Comparison of ENCODE assay signal across 8 cellular contexts in the genomic region with DNA sequence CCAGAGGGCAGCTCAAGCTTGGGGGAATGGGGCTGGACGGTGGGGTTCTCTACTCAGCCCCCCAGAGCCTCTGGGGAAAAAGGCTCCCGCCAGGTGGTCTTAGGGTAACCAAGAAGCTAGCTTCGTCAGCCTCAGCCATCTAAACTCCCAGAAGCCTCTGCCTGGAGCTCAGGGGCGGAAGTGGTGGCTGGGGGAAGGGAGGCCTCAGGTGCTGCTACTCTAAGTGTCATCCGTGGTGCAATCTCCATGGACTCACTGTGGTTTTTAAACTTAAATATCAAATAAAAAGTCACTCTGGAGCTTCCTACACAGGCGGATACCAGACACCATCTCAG. TPM values are rescaled to one million over a fixed set of nuclear protein-coding genes. Genes with fewer than 3 reads are reported as not detected.
DNase-seq lines count a peak whose midpoint lies in the region; ATAC-seq and TF ChIP-seq lines count a peak whose summit lies in the region.

No MANE protein-coding gene starts in this region.

- H3K4me2 ChIP-seq in OCI-LY1 (ENCODE audit: low read length): peak overlapping the region; percentile 85

- H3K27me3 ChIP-seq in OCI-LY1 (ENCODE audit: insufficient read depth, low read length): no peaks in the 10 kb centered on the region

- intact Hi-C loops in natural killer cell (cut with micrococcal nuclease): loop anchor here (2.0 kb wide), 1 partner anchor 13 kb away; no protein-coding TSS in a partner anchor

- H3K4me3 Mint-ChIP-seq in natural killer cell: peak overlapping the region; percentile 95

- no peaks in the 10 kb centered on the region for H3K9me2 ChIP-seq in OCI-LY1 (ENCODE audit: low read depth, low read length)

- H3K36me3 ChIP-seq in OCI-LY1 (ENCODE audit: insufficient read depth, low read length): peaks cover 48% of the 10 kb centered on the region

- POLR2A ChIA-PET in RWPE1 (lab: Yijun Ruan, JAX; ENCODE audit: low non-redundant PET): no interaction called here

- H2AFZ ChIP-seq in OCI-LY1 (ENCODE audit: low read length): no peak overlapping the region

- peak overlapping the region; percentile 88 for H3K27ac ChIP-seq in OCI-LY1 (ENCODE audit: low read depth, low read length, poor library complexity, severe bottlenecking)
- H3K27ac ChIP-seq in RWPE1: no peak overlapping the region

- DNase-seq in activated naive CD4-positive, alpha-beta T cell treated with Interleukin-2 at 50 U/mL for 16 hours: peak; percentile 73
- DNase-seq in natural killer cell (peak; percentile 58), dermis blood vessel endothelial cell (no peak), H4 (ENCODE audit: low spot score) (no peak), RWPE1 (ENCODE audit: low spot score) (no peak)

- H3K9me3 Mint-ChIP-seq in natural killer cell: peaks cover 0 to 5% of the 10 kb centered on the region in 2 donors

- no peak for TF ChIP-seq CTCF in OCI-LY1 (IDR thresholded peaks at IDR 0.05; ENCODE audit: low read length)
- TF ChIP-seq CTCF in natural killer cell (IDR thresholded peaks at IDR 0.05): no peak
- TF ChIP-seq CTCF in RWPE1 (conservative IDR thresholded peaks at IDR 0.05; ENCODE audit: low read depth): no peak

- no peaks in the 10 kb centered on the region for H3K27me3 Mint-ChIP-seq in natural killer cell (ENCODE audit: low read depth in 2 of 2)

- H3K4me1 Mint-ChIP-seq in natural killer cell: peaks cover 60 to 64% of the 10 kb centered on the region in 2 donors

- ATAC-seq in GM18498 (IDR thresholded peaks at IDR 0.05; ENCODE audit: unreplicated experiment) (peak; percentile 69), HG02678 (IDR thresholded peaks at IDR 0.05; ENCODE audit: unreplicated experiment) (peak; percentile 61), natural killer cell (peak; percentile 67 to 73 (median 72))

- H3K4me3 ChIP-seq in OCI-LY1 (ENCODE audit: low read depth, low read length, poor library complexity, severe bottlenecking): peak overlapping the region; percentile 74

- peak overlapping the region; percentile 94 for H3K9ac ChIP-seq in OCI-LY1 (ENCODE audit: low read length)

- H3K27ac Mint-ChIP-seq in natural killer cell: peak overlapping the region; percentile 91 to 94

- no peaks in the 10 kb centered on the region for H3F3A ChIP-seq in OCI-LY1 (ENCODE audit: insufficient read depth, low read length)

- H3K9me3 ChIP-seq in OCI-LY1 (ENCODE audit: low read length): peaks cover 13% of the 10 kb centered on the region

- H3K79me2 ChIP-seq in OCI-LY1 (ENCODE audit: insufficient read depth, low read length): peaks cover 49% of the 10 kb centered on the region

- CTCF ChIA-PET in RWPE1 (lab: Yijun Ruan, JAX): no interaction called here

- H3K4me1 ChIP-seq in OCI-LY1 (ENCODE audit: insufficient read depth, low read length, severe bottlenecking): peaks cover 16% of the 10 kb centered on the region

- H4K20me1 ChIP-seq in OCI-LY1 (ENCODE audit: insufficient read depth, low read length): no peaks in the 10 kb centered on the region

- no peaks in the 10 kb centered on the region for H3K36me3 Mint-ChIP-seq in natural killer cell

RNA-seq across cellular contexts. Expression of a gene that starts 0.7 kb away (rescaled TPM):
- total RNA-seq in natural killer cell (100 to 1,000 TPM; 317 to 361 (median 320) TPM), dermis blood vessel endothelial cell (0.17 and 0.28 TPM in 2 replicates)
- 1.0 and 1.4 TPM in 2 replicates for total RNA-seq in H4 (2014; rRNA removed; shearing (Covaris generic))

RNA-seq across cellular contexts. Expression of a gene that starts 54.2 kb away (rescaled TPM):
- 10 to 100 TPM in 2 of 3 donors, 1 to 10 TPM in 1; 6.5 to 19.1 (median 10.2) TPM for total RNA-seq in natural killer cell
- total RNA-seq in dermis blood vessel endothelial cell: 10.9 and 27.5 TPM in 2 replicates
- 33.0 and 34.1 TPM in 2 replicates for total RNA-seq in H4 (2014; rRNA removed; shearing (Covaris generic))

Comparison
In these comparisons a context has a peak if more than half of its experiments do, and no peak if none do; other contexts are left out.
1. DNase-seq: peak in activated naive CD4-positive, alpha-beta T cell treated with Interleukin-2 at 50 U/mL for 16 hours (single experiment) and natural killer cell (single experiment); none in dermis blood vessel endothelial cell (single experiment), H4 (single experiment) and RWPE1 (single experiment).
2. RNA of a gene that starts 0.7 kb away (total RNA-seq): 317 to 361 TPM in natural killer cell; 1.0 to 1.4 TPM in H4 and 0.17 to 0.28 TPM in dermis blood vessel endothelial cell; every median in the first group is over 100 times any median in the second.
3. Peak in every context shown above with its lines, with median percentiles within 50 percentile points of each other: ATAC-seq.